In genomic region chr21:36319406-36319766, GRCh38 we compare ENCODE assay signal across 8 cellular contexts. TPM values are rescaled to one million over a fixed set of nuclear protein-coding genes. Genes with fewer than 3 reads are reported as not detected.
DNase-seq lines count a peak whose midpoint lies in the region; ATAC-seq, FAIRE-seq and TF ChIP-seq lines count a peak whose summit lies in the region.
"Not testable (repeated sequence)": the region's sequence is repeated elsewhere in the genome, so short reads cannot be mapped to it uniquely, and the experiment has no call there.

No MANE protein-coding gene starts in this region.

- not testable (repeated sequence) for TF ChIP-seq POLR2A in K562 (conservative IDR thresholded peaks at IDR 0.05); esophagus squamous epithelium (IDR thresholded peaks at IDR 0.05); HepG2 (IDR thresholded peaks at IDR 0.05; ENCODE audit: insufficient read depth in 1 of 2, low read depth in 2 of 2, low read length in 2 of 2)

- intact Hi-C loops in K562 (cut with micrococcal nuclease); esophagus squamous epithelium (cut with DNase I); HepG2 (cut with micrococcal nuclease; ENCODE audit: unreplicated experiment): not testable (repeated sequence)

- peaks cover 20% of the 10 kb centered on the region for H3K4me1 Mint-ChIP-seq in WTC11

- ATAC-seq in WTC11, K562, HepG2: not testable (repeated sequence)

- POLR2A ChIA-PET in WTC11 (lab: Charles Lee) = interaction anchor here (0.6 to 1.8 kb wide), 17 partner anchors 8 to 166 kb away, joined by 3 to 10 read pairs (median 4); partner anchors contain the start of gene CHAF1B
- POLR2A ChIA-PET in K562 (lab: Yijun Ruan, JAX) = interaction anchor here (0.6 to 2.7 kb wide), 21 partner anchors 10 to 906 kb away, joined by 3 to 13 read pairs (median 3); no protein-coding TSS in a partner anchor
- POLR2A ChIA-PET in HepG2 (lab: Yijun Ruan, JAX) = interaction anchor here (0.7 to 2.3 kb wide), 24 partner anchors 10 to 1433 kb away, joined by 3 to 19 read pairs (median 4); partner anchors contain the start of gene DOP1B

- not testable (repeated sequence) for H3K36me3 ChIP-seq in KMS-11 (ENCODE audit: insufficient read depth); esophagus squamous epithelium; HepG2 (replicated peaks in 1 of 2; ENCODE audit: control insufficient read depth in 1 of 2, insufficient read depth in 2 of 2, low read length in 2 of 2); osteoblast (ENCODE audit: insufficient read depth, low read length)
- peaks cover 14% of the 10 kb centered on the region for H3K36me3 ChIP-seq in K562 (ENCODE audit: control insufficient read depth, insufficient read depth, low read length)

- peak overlapping the region; percentile 100; the same call in 1 of the 2 replicates for H3K27ac Mint-ChIP-seq in WTC11

- H3K9me1 ChIP-seq in K562 (ENCODE audit: control insufficient read depth, insufficient read depth, low read length) = not testable (repeated sequence)

- H3K4me1 ChIP-seq in KMS-11 (ENCODE audit: low read depth, poor library complexity, severe bottlenecking) = peaks cover 13% of the 10 kb centered on the region
- H3K4me1 ChIP-seq in K562 (replicated peaks in 1 of 2; ENCODE audit: control insufficient read depth in 2 of 2, insufficient read depth in 2 of 2, low read length in 2 of 2) = peaks cover 9 to 23% of the 10 kb centered on the region in 2 experiments; a peak in 4 of 5 replicates
- H3K4me1 ChIP-seq in esophagus squamous epithelium = peaks cover 0 to 39% (median 24%) of the 10 kb centered on the region in 3 donors
- peaks cover 41% of the 10 kb centered on the region for H3K4me1 ChIP-seq in HepG2 (ENCODE audit: insufficient read depth, low read length)
- peaks cover 12% of the 10 kb centered on the region for H3K4me1 ChIP-seq in osteoblast (ENCODE audit: insufficient read depth, low read length)

- not testable (repeated sequence) for H3K4me3 ChIP-seq in KMS-11 (IDR thresholded peaks at IDR 0.05; ENCODE audit: insufficient read depth, low read depth, low read length)
- H3K4me3 ChIP-seq in K562 (peak overlapping the region; percentile 95), esophagus squamous epithelium (peak overlapping the region; percentile 73 to 95 (median 90)), HepG2 (replicated peaks in 1 of 3; ENCODE audit: insufficient read depth in 1 of 3, low read depth in 2 of 3, low read length in 3 of 3) (peak overlapping the region; percentile 39 to 94 (median 40); a peak in 5 of 6 replicates), osteoblast (ENCODE audit: insufficient read depth, low read length) (peak overlapping the region; percentile 78)

- in situ Hi-C loops in K562 (cut with MboI); HepG2 (cut with HindIII; ENCODE audit: extremely low pct_ligation_motif_present, low pct_unique_long_range_greater_than_20kb): not testable (repeated sequence)

- not testable (repeated sequence) for FAIRE-seq in K562 (lab: Jason Lieb, UNC); HepG2 (lab: Jason Lieb, UNC)

- not testable (repeated sequence) for H4K20me1 ChIP-seq in KMS-11 (ENCODE audit: insufficient read depth)
- H4K20me1 ChIP-seq in K562 (replicated peaks; ENCODE audit: control insufficient read depth, insufficient read depth, low read length) (peaks cover 22% of the 10 kb centered on the region), HepG2 (ENCODE audit: insufficient read depth, low read length) (peaks cover 23% of the 10 kb centered on the region), osteoblast (ENCODE audit: insufficient read depth, low read length) (peaks cover 15% of the 10 kb centered on the region)

- H3K9me3 ChIP-seq in K562 (replicated peaks; ENCODE audit: control insufficient read depth, insufficient read depth, low read depth, low read length); esophagus squamous epithelium; HepG2 (ENCODE audit: low read length); osteoblast (ENCODE audit: low read depth, low read length): not testable (repeated sequence)

- peaks cover 12% of the 10 kb centered on the region for H3K36me3 Mint-ChIP-seq in WTC11

- 33% methylated on average over 17 of the region's 17 CpGs for WGBS in K562 (ENCODE audit: insufficient coverage, low coverage, missing lambda C conversion rate)
- 22 to 23% methylated on average over 17 of the region's 17 CpGs for WGBS in esophagus squamous epithelium, 2 donors
- 51% methylated on average over 17 of the region's 17 CpGs for WGBS in HepG2 (ENCODE audit: low lambda C conversion rate)

- CTCF ChIA-PET in WTC11 (lab: Charles Lee) = interaction anchor here (0.6 to 2.1 kb wide), 15 partner anchors 11 to 194 kb away, joined by 3 to 8 read pairs (median 5); partner anchors contain the start of gene DOP1B
- CTCF ChIA-PET in K562 (lab: Yijun Ruan, JAX; ENCODE audit: low intra/inter-chr PET ratio); HepG2 (lab: Yijun Ruan, JAX; ENCODE audit: low intra/inter-chr PET ratio, low total read pairs): not testable (repeated sequence)

- H3K9me3 Mint-ChIP-seq in WTC11 = peaks cover 19% of the 10 kb centered on the region

- not testable (repeated sequence) for TF ChIP-seq EP300 in K562 (IDR thresholded peaks at IDR 0.05; ENCODE audit: low read length); HepG2 (IDR thresholded peaks at IDR 0.05; ENCODE audit: low read depth in 2 of 2, low read length in 2 of 2); HepG2 (CRISPR knock-in tag; IDR thresholded peaks at IDR 0.05; ENCODE audit: borderline replicate concordance)

- not testable (repeated sequence) for DNase-seq in WTC11 (ENCODE audit: low spot score); K562 (ENCODE audit: extremely low read depth in 1 of 4, low spot score in 3 of 4); esophagus squamous epithelium (lab: John Stamatoyannopoulos, UW); HepG2 (ENCODE audit: low spot score); osteoblast (ENCODE audit: insufficient read length, low spot score, missing footprints)
- DNase-seq in substantia nigra (lab: John Stamatoyannopoulos, UW) = peak in 2 of 49 donors; percentile 21 to 36

- H3K4me2 ChIP-seq in KMS-11 (peak overlapping the region; percentile 61), K562 (ENCODE audit: insufficient read depth, low read length) (peak overlapping the region; percentile 78), HepG2 (ENCODE audit: low read depth, low read length) (peak overlapping the region; percentile 79), osteoblast (ENCODE audit: insufficient read depth, low read length) (peak overlapping the region; percentile 86)

- H2AFZ ChIP-seq in KMS-11 (ENCODE audit: low read depth) = peak overlapping the region; percentile 65
- H2AFZ ChIP-seq in K562 (ENCODE audit: low read depth, low read length) = peak overlapping the region; percentile 98
- H2AFZ ChIP-seq in HepG2 (ENCODE audit: low read length) = peak overlapping the region; percentile 84
- peak overlapping the region; percentile 90 for H2AFZ ChIP-seq in osteoblast (ENCODE audit: low read length)

- TF ChIP-seq RAD21 in K562 (CRISPR knock-in tag; conservative IDR thresholded peaks at IDR 0.05 in 1 of 2, IDR thresholded peaks at IDR 0.05 in 1 of 2); HepG2 (CRISPR knock-in tag; IDR thresholded peaks at IDR 0.05): not testable (repeated sequence)

- not testable (repeated sequence) for H3K27me3 ChIP-seq in KMS-11 (ENCODE audit: insufficient read depth, low read depth); K562 (ENCODE audit: control insufficient read depth in 2 of 2, insufficient read depth in 2 of 2, low read length in 2 of 2); esophagus squamous epithelium; HepG2 (ENCODE audit: control insufficient read depth in 1 of 2, insufficient read depth in 2 of 2, low read length in 2 of 2); osteoblast (ENCODE audit: insufficient read depth, low read length)

- H3K27ac ChIP-seq in C4-2B = peak overlapping the region; percentile 90
- H3K27ac ChIP-seq in KMS-11 = peak overlapping the region; percentile 82
- peak overlapping the region; percentile 97 for H3K27ac ChIP-seq in K562 (ENCODE audit: extremely low read depth, low read depth, low read length)
- H3K27ac ChIP-seq in esophagus squamous epithelium = peak overlapping the region; percentile 96 to 100 (median 98)
- peak overlapping the region; percentile 87 for H3K27ac ChIP-seq in HepG2 (ENCODE audit: extremely low read length, insufficient read depth, low read length)
- peak overlapping the region; percentile 63 for H3K27ac ChIP-seq in osteoblast (ENCODE audit: low read depth, low read length)
- peak overlapping the region; percentile 95 for H3K27ac ChIP-seq in substantia nigra (ENCODE audit: low read depth, low read length, poor library complexity, severe bottlenecking)

- peaks cover 37% of the 10 kb centered on the region for H3K27me3 Mint-ChIP-seq in WTC11 (ENCODE audit: low read depth)

- H3K9ac ChIP-seq in KMS-11 = peak overlapping the region; percentile 82; the same call in 1 of the 2 replicates
- peak overlapping the region; percentile 92 to 98 for H3K9ac ChIP-seq in K562 (ENCODE audit: insufficient read depth in 1 of 2, low read depth in 2 of 2, low read length in 2 of 2)
- H3K9ac ChIP-seq in HepG2 (ENCODE audit: insufficient read depth, low read depth, low read length) = peak overlapping the region; percentile 83

- BruUV-seq in K562 (replicated peaks; lab: Mats Ljungman, UMichigan) = TSS peak; percentile 94
- BruUV-seq in HepG2 (replicated peaks; lab: Mats Ljungman, UMichigan) = TSS peak; percentile 85

- H3K79me2 ChIP-seq in KMS-11 (ENCODE audit: insufficient read depth, low read depth) (peaks cover 37% of the 10 kb centered on the region), K562 (ENCODE audit: control insufficient read depth, insufficient read depth, low read length) (peaks cover 41% of the 10 kb centered on the region), HepG2 (ENCODE audit: insufficient read depth, low read length) (peaks cover 38% of the 10 kb centered on the region), osteoblast (ENCODE audit: insufficient read depth, low read length) (peaks cover 38% of the 10 kb centered on the region)

- H3K4me3 Mint-ChIP-seq in WTC11 = peak overlapping the region; percentile 83

- TF ChIP-seq CTCF in C4-2B (conservative IDR thresholded peaks at IDR 0.05); KMS-11 (conservative IDR thresholded peaks at IDR 0.05; ENCODE audit: low read depth, low read length); WTC11 (IDR thresholded peaks at IDR 0.05); K562 (IDR thresholded peaks at IDR 0.05 in 2 of 3, conservative IDR thresholded peaks at IDR 0.05 in 1 of 3; ENCODE audit: insufficient read depth in 2 of 3, low read depth in 1 of 3, low read length in 3 of 3); esophagus squamous epithelium (IDR thresholded peaks at IDR 0.05); HepG2 (CRISPR knock-in tag; IDR thresholded peaks at IDR 0.05); osteoblast (IDR thresholded peaks at IDR 0.05; ENCODE audit: extremely low read depth, low read depth, low read length): not testable (repeated sequence)

RNA-seq across cellular contexts. Expression of gene MORC3, which starts 0.6 kb away (rescaled TPM):
- total RNA-seq in WTC11 (2021) (15.9 to 17.2 TPM (median 16.1 TPM) in 3 replicates), K562 (2014; rRNA removed) (34.5 and 48.6 TPM in 2 replicates), K562 (2014; rRNA removed; fragmentation: Illumina TruSeq; extraction: Trizol) (53.7 and 61.1 TPM in 2 replicates), K562 (2015; rRNA removed; fragmentation: Illumina TruSeq; extraction: Trizol) (46.0 and 52.1 TPM in 2 replicates), K562 (2021) (29.5 and 36.1 TPM in 2 replicates), esophagus squamous epithelium (10 to 100 TPM; 31.9 to 50.5 (median 43.1) TPM), HepG2 (2016; rRNA removed; fragmentation: Illumina TruSeq; extraction: Trizol) (19.5 and 25.5 TPM in 2 replicates), osteoblast (37.4 and 40.2 TPM in 2 replicates)
- 69.1 and 213 TPM in 2 replicates for total RNA-seq in K562 (2011; cell fraction: chromatin; rRNA removed; ENCODE audit: low replicate concordance)
- 39.4 and 52.0 TPM in 2 replicates for total RNA-seq in K562 (2011; cell fraction: nucleolus; rRNA removed)
- 78.0 and 101 TPM in 2 replicates for total RNA-seq in K562 (2011; cell fraction: nucleoplasm; rRNA removed)
- polyA plus RNA-seq in K562 (2011; rRNA removed) (34.6 and 43.4 TPM in 2 replicates), K562 (2014; fragmentation: Illumina TruSeq; extraction: Trizol) (30.0 and 36.0 TPM in 2 replicates), K562 (2014; fragmentation: Nextera tagmentation; extraction: Ambion mirVana) (10 to 100 TPM; 12.7 to 20.5 TPM), K562 (2014; rRNA removed) (26.1 and 30.6 TPM in 2 replicates), HepG2 (2011; rRNA removed) (10.8 and 12.9 TPM in 2 replicates)
- polyA plus RNA-seq in K562 (2011; cell fraction: cytosol; rRNA removed) = 4.9 and 13.5 TPM in 2 replicates
- 19.9 and 29.4 TPM in 2 replicates for polyA plus RNA-seq in K562 (2011; cell fraction: nucleus; rRNA removed)
- 16.6 and 19.7 TPM in 2 replicates for polyA plus RNA-seq in K562 (2012)
- 86.5 and 93.2 TPM in 2 replicates for polyA minus RNA-seq in K562 (2011; rRNA and poly(A)+ RNA removed)
- 19.8 and 24.6 TPM in 2 replicates for polyA minus RNA-seq in K562 (2011; cell fraction: cytosol; rRNA and poly(A)+ RNA removed)
- 31.8 and 54.8 TPM in 2 replicates for polyA minus RNA-seq in K562 (2011; cell fraction: nucleus; rRNA and poly(A)+ RNA removed)
- 22.1 and 25.4 TPM in 2 replicates for total RNA-seq in HepG2 (2016; cell fraction: cytosol; rRNA removed; fragmentation: Illumina TruSeq; extraction: Trizol; ENCODE audit: low read depth)
- total RNA-seq in HepG2 (2016; cell fraction: insoluble cytoplasmic fraction; rRNA removed; fragmentation: Illumina TruSeq; extraction: Trizol) = 19.4 and 23.7 TPM in 2 replicates
- total RNA-seq in HepG2 (2016; cell fraction: membrane; rRNA removed; fragmentation: Illumina TruSeq; extraction: Trizol) = 9.6 and 12.3 TPM in 2 replicates
- 20.4 and 25.7 TPM in 2 replicates for total RNA-seq in HepG2 (2016; cell fraction: nucleus; rRNA removed; fragmentation: Illumina TruSeq; extraction: Trizol)
- 4.4 and 7.8 TPM in 2 replicates for polyA plus RNA-seq in HepG2 (2011; cell fraction: cytosol; rRNA removed)
- 8.4 and 10.1 TPM in 2 replicates for polyA plus RNA-seq in HepG2 (2011; cell fraction: nucleus; rRNA removed)
- polyA plus RNA-seq in HepG2 (2012) = 13.5 and 17.9 TPM in 2 replicates
- polyA plus RNA-seq in HepG2 (2016; cell fraction: cytosol; fragmentation: Illumina TruSeq; extraction: Trizol; ENCODE audit: low read depth) = 0.28 and 0.52 TPM in 2 replicates
- 15.7 and 17.3 TPM in 2 replicates for polyA plus RNA-seq in HepG2 (2016; cell fraction: insoluble cytoplasmic fraction; fragmentation: Illumina TruSeq; extraction: Trizol; ENCODE audit: low read depth)
- polyA plus RNA-seq in HepG2 (2016; cell fraction: membrane; fragmentation: Illumina TruSeq; extraction: Trizol; ENCODE audit: low read depth) = 1.4 and 1.6 TPM in 2 replicates
- polyA plus RNA-seq in HepG2 (2016; cell fraction: nucleus; fragmentation: Illumina TruSeq; extraction: Trizol; ENCODE audit: insufficient read depth, low read depth) = 23.6 and 24.6 TPM in 2 replicates
- 7.7 and 8.0 TPM in 2 replicates for polyA minus RNA-seq in HepG2 (2011; rRNA and poly(A)+ RNA removed; ENCODE audit: low replicate concordance)
- polyA minus RNA-seq in HepG2 (2011; cell fraction: cytosol; rRNA and poly(A)+ RNA removed) = 15.5 and 16.1 TPM in 2 replicates
- 45.3 and 49.9 TPM in 2 replicates for polyA minus RNA-seq in HepG2 (2011; cell fraction: nucleus; rRNA and poly(A)+ RNA removed)
